ENCODE assay signal across 33 cellular contexts in the genomic region with DNA sequence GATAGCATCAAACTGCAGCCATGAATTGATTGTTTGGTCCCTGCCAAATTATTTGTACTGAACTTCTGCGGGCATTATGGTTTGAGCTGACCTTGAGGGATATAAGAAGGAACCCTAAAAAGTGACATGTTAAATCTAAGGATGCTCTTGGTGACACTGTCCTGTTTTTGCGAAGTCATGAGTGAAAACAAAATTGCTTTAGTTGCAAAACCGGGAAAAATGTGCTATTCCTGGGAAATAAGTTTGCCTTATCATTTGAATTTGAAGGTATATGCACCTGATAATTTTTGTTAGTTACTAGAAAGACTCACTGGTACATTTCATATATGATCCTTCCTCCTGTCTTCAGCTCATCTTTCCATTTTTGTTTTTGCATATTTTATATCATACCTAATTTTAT.
"Had no signal": no experiment of that assay in that cellular context is flagged by ENCODE, and none has a peak within 500 bp of the region (broad histone marks: within the 10 kb centered on the region; RNA-seq: fewer than 3 reads in every experiment).

No MANE protein-coding gene starts in this region.

- H3K4me1 ChIP-seq: adrenal gland, body of pancreas, breast epithelium had no signal

- H3K27ac ChIP-seq: adrenal gland, body of pancreas, brain microvascular endothelial cell, breast epithelium, VCaP had no signal

- H3K36me3 ChIP-seq: adrenal gland, breast epithelium had no signal

- H3K27me3 ChIP-seq: adrenal gland, body of pancreas, brain microvascular endothelial cell, breast epithelium had no signal

- FAIRE-seq: astrocyte, TTC549 had no signal

- H3K4me3 ChIP-seq: adrenal gland, body of pancreas, breast epithelium had no signal

- H3K9me3 ChIP-seq: adrenal gland, body of pancreas, breast epithelium had no signal

- ATAC-seq: activated CD8-positive, alpha-beta T cell treated with anti-CD3 and anti-CD28 coated beads for 36 hours; activated naive CD4-positive, alpha-beta T cell treated with anti-CD3 and anti-CD28 coated beads, Interleukin-2, amount 50 U/mL, for 72 hours; activated T-cell treated with anti-CD3 and anti-CD28 coated beads, Interleukin-2, amount 50 U/mL, for 4 hours; activated T-cell treated with anti-CD3 and anti-CD28 coated beads, Interleukin-2, amount 50 U/mL, for 72 hours; activated T-helper 17 cell treated with anti-CD3 and anti-CD28 coated beads, Interleukin-2, amount 50 U/mL, for 72 hours; body of pancreas had no signal

- DNase-seq: activated B cell treated with CpG ODN at 0.5 μM for 24 hours; activated CD4-positive, alpha-beta memory T cell treated with anti-CD3 and anti-CD28 coated beads for 36 hours; activated CD4-positive, alpha-beta T cell treated with anti-CD3 and anti-CD28 coated beads for 4 hours; activated CD4-positive, alpha-beta T cell treated with anti-CD3 and anti-CD28 coated beads, Interleukin-2, amount 10 ng/mL, durations not matched to agents 24 days and 14 days; activated CD4-positive, alpha-beta T cell treated with anti-CD3 and anti-CD28 coated beads, Interleukin-2, amount 50 U/mL, for 1 hour; activated CD4-positive, alpha-beta T cell treated with anti-CD3 and anti-CD28 coated beads, Interleukin-2, amount 50 U/mL, for 4 hours; activated CD4-positive, CD25-positive, alpha-beta regulatory T cell treated with anti-CD3 and anti-CD28 coated beads, Interleukin-2, amount 50 U/mL, for 72 hours; activated CD8-positive, alpha-beta memory T cell treated with anti-CD3 and anti-CD28 coated beads, Interleukin-2, amount 50 U/mL, for 4 hours; activated CD8-positive, alpha-beta T cell treated with anti-CD3 and anti-CD28 coated beads for 36 hours; activated effector memory CD4-positive, alpha-beta T cell treated with anti-CD3 and anti-CD28 coated beads, Interleukin-2, amount 50 U/mL, for 16 hours; activated gamma-delta T cell treated with Interleukin-2 at 50 U/mL for 16 hours; activated naive CD4-positive, alpha-beta T cell; activated naive CD4-positive, alpha-beta T cell treated with anti-CD3 and anti-CD28 coated beads, Interleukin-2, amount 10 ng/mL, durations not matched to agents 7 days and 5 days; activated naive CD8-positive, alpha-beta T cell treated with anti-CD3 and anti-CD28 coated beads for 36 hours; activated T-cell treated with anti-CD3 and anti-CD28 coated beads for 4 hours; activated T-cell treated with anti-CD3 and anti-CD28 coated beads, Interleukin-2, amount 50 U/mL, for 1 hour; activated T-cell treated with anti-CD3 and anti-CD28 coated beads, Interleukin-2, amount 50 U/mL, for 4 hours; activated T-cell treated with anti-CD3 and anti-CD28 coated beads, Interleukin-2, amount 50 U/mL, for 72 hours; adrenal gland; amniotic stem cell; aorta; body of pancreas; brain microvascular endothelial cell; central memory CD4-positive, alpha-beta T cell; T-helper 1 cell; T-helper 2 cell; T-helper 9 cell had no signal
